ENCODE assay signal across 8 cellular contexts in genomic region chr12:120367924-120368788, GRCh38. TPM values are rescaled to one million over a fixed set of nuclear protein-coding genes. Genes with fewer than 3 reads are reported as not detected.
A peak's percentile ranks its signal among the peaks of the same experiment; 100 is the strongest.
DNase-seq lines count a peak whose midpoint lies in the region; ATAC-seq, FAIRE-seq and TF ChIP-seq lines count a peak whose summit lies in the region.
"Had no signal": no experiment of that assay in that cellular context is flagged by ENCODE, and none has a peak within 500 bp of the region (broad histone marks: within the 10 kb centered on the region; RNA-seq: fewer than 3 reads in every experiment).

No MANE protein-coding gene starts in this region.

- H3K27me3 ChIP-seq in adipocyte (replicated peaks; ENCODE audit: control insufficient read depth, insufficient read depth, low read length): peaks cover 56% of the 10 kb centered on the region
- H3K27me3 ChIP-seq in right lobe of liver: peaks cover 0 to 4% of the 10 kb centered on the region in 2 donors

- DNase-seq in NCI-H2171 (lab: John Stamatoyannopoulos, UW): peak; percentile 28
- peak; percentile 44 for DNase-seq in adipocyte (ENCODE audit: low read depth)
- DNase-seq in right lobe of liver: no peak
- DNase-seq in stimulated activated effector memory CD8-positive, alpha-beta T cell treated with anti-CD3 and anti-CD28 coated beads, Interleukin-12 subunit alpha, Interleukin-12 subunit beta, amount 100 ng/mL, for 72 hours (ENCODE audit: low spot score in 2 of 2): peak in 1 of 2 donors; percentile 7
- DNase-seq in DMS53 (lab: John Stamatoyannopoulos, UW): no peak
- no peak for DNase-seq in HUDEP-2 (lab: John Stamatoyannopoulos, UW; ENCODE audit: unreplicated experiment in 76 of 76)
- no peak for DNase-seq in kidney

- H3K36me3 Mint-ChIP-seq in stimulated activated effector memory CD8-positive, alpha-beta T cell treated with anti-CD3 and anti-CD28 coated beads, Interleukin-12 subunit alpha, Interleukin-12 subunit beta, amount 100 ng/mL, for 72 hours: peaks cover 7% of the 10 kb centered on the region

- no peaks in the 10 kb centered on the region for H3K4me1 ChIP-seq in adipocyte (ENCODE audit: control insufficient read depth, insufficient read depth, low read length)
- H3K4me1 ChIP-seq in right lobe of liver: peaks cover 0 to 16% (median 0%) of the 10 kb centered on the region in 4 donors
- H3K4me1 ChIP-seq in kidney (ENCODE audit: control insufficient read depth in 1 of 2, insufficient read depth in 1 of 2, low read depth in 1 of 2, low read length in 2 of 2): no peaks in the 10 kb centered on the region

- H3K4me1 Mint-ChIP-seq in stimulated activated effector memory CD8-positive, alpha-beta T cell treated with anti-CD3 and anti-CD28 coated beads, Interleukin-12 subunit alpha, Interleukin-12 subunit beta, amount 100 ng/mL, for 72 hours: peaks cover 25% of the 10 kb centered on the region

- FAIRE-seq in kidney (lab: Jason Lieb, UNC): no peak

- H3K9me3 ChIP-seq in adipocyte (ENCODE audit: control insufficient read depth, low read length) (no peaks in the 10 kb centered on the region), right lobe of liver (no peaks in the 10 kb centered on the region), kidney (ENCODE audit: control insufficient read depth in 1 of 2, low read length in 2 of 2) (no peaks in the 10 kb centered on the region)

- no peak overlapping the region for H3K27ac Mint-ChIP-seq in stimulated activated effector memory CD8-positive, alpha-beta T cell treated with anti-CD3 and anti-CD28 coated beads, Interleukin-12 subunit alpha, Interleukin-12 subunit beta, amount 100 ng/mL, for 72 hours

- intact Hi-C loops in right lobe of liver (cut with DNase I): loop anchor here in 1 of 2 donors (10.0 kb wide), 1 partner anchor 57 kb away; no protein-coding TSS in a partner anchor
- intact Hi-C loops in kidney (cut with DNase I): loop anchor here (10.0 kb wide), 1 partner anchor 57 kb away; no protein-coding TSS in a partner anchor

- H3K27ac ChIP-seq in right lobe of liver (no peak overlapping the region), kidney (ENCODE audit: low read depth in 2 of 2, low read length in 2 of 2) (no peak overlapping the region)
- H3K27ac ChIP-seq: epithelial cell of prostate had no signal

- no peak for TF ChIP-seq POLR2A in right lobe of liver (IDR thresholded peaks at IDR 0.05)

- H3K4me3 Mint-ChIP-seq in stimulated activated effector memory CD8-positive, alpha-beta T cell treated with anti-CD3 and anti-CD28 coated beads, Interleukin-12 subunit alpha, Interleukin-12 subunit beta, amount 100 ng/mL, for 72 hours: peak overlapping the region; percentile 50

- no peak for ATAC-seq in right lobe of liver
- peak; percentile 53 for ATAC-seq in stimulated activated effector memory CD8-positive, alpha-beta T cell treated with anti-CD3 and anti-CD28 coated beads, Interleukin-12 subunit alpha, Interleukin-12 subunit beta, amount 100 ng/mL, for 72 hours

- 46% methylated on average over 18 of the region's 86 CpGs for WGBS in right lobe of liver (ENCODE audit: insufficient coverage, low coverage, low lambda C conversion rate, missing lambda C conversion rate)

- no peaks in the 10 kb centered on the region for H3K36me3 ChIP-seq in adipocyte (ENCODE audit: control insufficient read depth, insufficient read depth, low read length, severe bottlenecking)
- H3K36me3 ChIP-seq in right lobe of liver: no peaks in the 10 kb centered on the region
- no peaks in the 10 kb centered on the region for H3K36me3 ChIP-seq in kidney (ENCODE audit: control insufficient read depth in 1 of 2, insufficient read depth in 2 of 2, low read length in 2 of 2)

- H3K9ac ChIP-seq in adipocyte (ENCODE audit: low read length) (no peak overlapping the region), kidney (ENCODE audit: low read length in 2 of 2) (no peak overlapping the region)

- H3K9me3 Mint-ChIP-seq in stimulated activated effector memory CD8-positive, alpha-beta T cell treated with anti-CD3 and anti-CD28 coated beads, Interleukin-12 subunit alpha, Interleukin-12 subunit beta, amount 100 ng/mL, for 72 hours: no peaks in the 10 kb centered on the region

- TF ChIP-seq CTCF in right lobe of liver (IDR thresholded peaks at IDR 0.05) (no peak), kidney (IDR thresholded peaks at IDR 0.05; ENCODE audit: borderline replicate concordance, extremely low read depth, insufficient read depth) (no peak)

- H3K4me3 ChIP-seq in adipocyte (ENCODE audit: low read length) (no peak overlapping the region), right lobe of liver (peak overlapping the region; percentile 10 to 36 (median 35)), kidney (ENCODE audit: low read length in 2 of 2) (peak overlapping the region in 1 of 2 donors; percentile 29)

RNA-seq across cellular contexts. Expression of gene MSI1, which starts 0.8 kb away (rescaled TPM):
- 1 to 10 TPM in 1 of 6 experiments, under 1 TPM in 1, not detected in 4; 0.06 to 1.6 TPM for total RNA-seq in right lobe of liver
- total RNA-seq in kidney: 1.3 TPM
- 0.80 TPM for polyA plus RNA-seq in kidney (ENCODE audit: insufficient read depth, low read depth, low replicate concordance)

RNA-seq across cellular contexts. Expression of gene PLA2G1B, which starts 40.6 kb away (rescaled TPM):
- total RNA-seq in right lobe of liver (not detected), kidney (not detected)
- polyA plus RNA-seq in kidney (ENCODE audit: insufficient read depth, low read depth, low replicate concordance): not detected

Comparison
In these comparisons a context has a peak if more than half of its experiments do, and no peak if none do; other contexts are left out.
1. DNase-seq: peak in NCI-H2171 (single experiment) and adipocyte (single experiment); none in right lobe of liver (0 of 3), DMS53 (single experiment), HUDEP-2 (0 of 76) and kidney (single experiment).